1 cellular context compared by ENCODE assay signal in the genomic region with DNA sequence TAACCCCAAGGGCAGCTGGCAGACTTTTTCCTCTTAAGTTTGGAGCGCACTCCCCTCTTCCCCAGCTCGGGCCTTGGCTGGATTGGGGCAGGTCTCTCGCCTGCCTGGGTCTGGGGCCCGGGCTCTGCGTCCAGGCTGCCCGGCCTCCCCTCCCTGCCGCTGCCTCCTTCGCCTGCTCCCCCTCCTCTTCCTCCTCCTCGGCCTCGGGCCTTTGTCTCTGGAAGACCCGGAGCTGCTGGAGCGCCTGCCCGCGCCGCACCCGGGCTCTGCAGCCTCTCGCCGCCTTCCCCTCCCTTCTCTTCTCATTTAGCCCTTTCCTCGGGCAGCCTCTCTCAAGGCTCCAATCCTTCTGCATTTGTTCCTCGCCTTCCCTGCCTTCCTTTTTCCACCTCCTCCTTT.
TF ChIP-seq lines count a peak whose summit lies in the region.

No MANE protein-coding gene starts in this region.

TF ChIP-seq in SK-N-SH, 30 proteins besides CTCF, POLR2A, EP300 and RAD21 (continued from another document):
- TF ChIP-seq MXI1 (IDR thresholded peaks at IDR 0.05; ENCODE audit: low read depth, low read length), result no peak
- TF ChIP-seq RCOR1 (IDR thresholded peaks at IDR 0.05; ENCODE audit: low read length), result no peak
- no peak for TF ChIP-seq REST (IDR thresholded peaks at IDR 0.05; ENCODE audit: low read depth, low read length)
- no peak for TF ChIP-seq TAF1 (IDR thresholded peaks at IDR 0.05; ENCODE audit: borderline replicate concordance, low read depth, low read length)
- TF ChIP-seq GABPA (IDR thresholded peaks at IDR 0.05; ENCODE audit: low read depth), result no peak
- TF ChIP-seq MEF2A (IDR thresholded peaks at IDR 0.05; ENCODE audit: borderline replicate concordance, low read depth), result no peak
- TF ChIP-seq POLR2AphosphoS5 (IDR thresholded peaks at IDR 0.05; ENCODE audit: low read depth, low read length), result no peak
- no peak for TF ChIP-seq RXRA (IDR thresholded peaks at IDR 0.05; ENCODE audit: borderline replicate concordance, low read depth)
- no peak for TF ChIP-seq YY1 (IDR thresholded peaks at IDR 0.05; ENCODE audit: low read depth)
